Comparison of ENCODE assay signal across 8 cellular contexts in genomic region chr11:10809373-10810199, GRCh38. TPM values are rescaled to one million over a fixed set of nuclear protein-coding genes. Genes with fewer than 3 reads are reported as not detected.
A peak's percentile ranks its signal among the peaks of the same experiment; 100 is the strongest.
DNase-seq lines count a peak whose midpoint lies in the region; ATAC-seq and TF ChIP-seq lines count a peak whose summit lies in the region.

No MANE protein-coding gene starts in this region.

- intact Hi-C loops in left ventricle myocardium inferior (cut with micrococcal nuclease): loop anchor here (5.0 kb wide), 1 partner anchor 43 kb away; no protein-coding TSS in a partner anchor

- peak overlapping the region; percentile 100 for H3K27ac ChIP-seq in left ventricle myocardium inferior (replicated peaks)

- no peaks in the 10 kb centered on the region for H3K9me3 Mint-ChIP-seq in activated naive CD8-positive, alpha-beta T cell treated with anti-CD3 and anti-CD28 coated beads, Interleukin-2, amount 50 U/mL, for 24 hours

- peaks cover 3% of the 10 kb centered on the region for H3K27me3 Mint-ChIP-seq in activated naive CD8-positive, alpha-beta T cell treated with anti-CD3 and anti-CD28 coated beads, Interleukin-2, amount 50 U/mL, for 24 hours

- peaks cover 54% of the 10 kb centered on the region for H3K4me1 ChIP-seq in left ventricle myocardium inferior

- H3K9me3 ChIP-seq in left ventricle myocardium inferior (replicated peaks): no peaks in the 10 kb centered on the region

- no peaks in the 10 kb centered on the region for H3K27me3 ChIP-seq in left ventricle myocardium inferior (ENCODE audit: low read depth)

- H3K36me3 Mint-ChIP-seq in activated naive CD8-positive, alpha-beta T cell treated with anti-CD3 and anti-CD28 coated beads, Interleukin-2, amount 50 U/mL, for 24 hours (ENCODE audit: low read depth): peaks cover 34% of the 10 kb centered on the region

- H3K4me3 Mint-ChIP-seq in activated naive CD8-positive, alpha-beta T cell treated with anti-CD3 and anti-CD28 coated beads, Interleukin-2, amount 50 U/mL, for 24 hours: peak overlapping the region; percentile 96

- H3K36me3 ChIP-seq in left ventricle myocardium inferior: peaks cover 31% of the 10 kb centered on the region

- TF ChIP-seq CTCF in GM12864 (IDR thresholded peaks at IDR 0.05; ENCODE audit: low read depth, low read length, missing control alignments) (no peak), left ventricle myocardium inferior (IDR thresholded peaks at IDR 0.05; ENCODE audit: borderline replicate concordance) (no peak)

- H3K27ac Mint-ChIP-seq in activated naive CD8-positive, alpha-beta T cell treated with anti-CD3 and anti-CD28 coated beads, Interleukin-2, amount 50 U/mL, for 24 hours: peak overlapping the region; percentile 97

- H3K4me3 ChIP-seq in GM12864 (ENCODE audit: low read depth, low read length): peak overlapping the region; percentile 99
- peak overlapping the region; percentile 98 for H3K4me3 ChIP-seq in left ventricle myocardium inferior

- ATAC-seq in HG02763 (IDR thresholded peaks at IDR 0.05; ENCODE audit: unreplicated experiment): peak; percentile 10
- peak; percentile 4 for ATAC-seq in activated naive CD8-positive, alpha-beta T cell treated with anti-CD3 and anti-CD28 coated beads, Interleukin-2, amount 50 U/mL, for 24 hours

- peaks cover 48% of the 10 kb centered on the region for H3K4me1 Mint-ChIP-seq in activated naive CD8-positive, alpha-beta T cell treated with anti-CD3 and anti-CD28 coated beads, Interleukin-2, amount 50 U/mL, for 24 hours

- peak; percentile 38 for DNase-seq in 8988T
- DNase-seq in GM12864 (ENCODE audit: low read depth): no peak
- DNase-seq in NCI-H2227 (lab: John Stamatoyannopoulos, UW; ENCODE audit: unreplicated experiment): peak; percentile 82
- peak; percentile 55 for DNase-seq in activated naive CD8-positive, alpha-beta T cell treated with anti-CD3 and anti-CD28 coated beads, Interleukin-2, amount 50 U/mL, for 24 hours
- no peak for DNase-seq in left ventricle myocardium inferior
- peak; percentile 37 for DNase-seq in pulmonary artery endothelial cell (ENCODE audit: low read depth, low spot score)
- no peak for DNase-seq in RPMI8226

RNA-seq across cellular contexts. Expression of gene EIF4G2, which starts 0.9 kb away (rescaled TPM):
- total RNA-seq in left ventricle myocardium inferior (760 TPM), pulmonary artery endothelial cell (884 and 1,127 TPM in 2 replicates)

RNA-seq across cellular contexts. Expression of gene ZBED5, which starts 48.3 kb away (rescaled TPM):
- total RNA-seq in left ventricle myocardium inferior (41.6 TPM), pulmonary artery endothelial cell (15.2 and 16.1 TPM in 2 replicates)

RNA-seq across cellular contexts. Expression of gene CTR9, which starts 58.5 kb away (rescaled TPM):
- total RNA-seq in left ventricle myocardium inferior: 22.9 TPM
- 30.2 and 46.3 TPM in 2 replicates for total RNA-seq in pulmonary artery endothelial cell

Comparison
In these comparisons a context has a peak if more than half of its experiments do, and no peak if none do; other contexts are left out.
1. DNase-seq: peak in 8988T (single experiment), NCI-H2227 (single experiment), activated naive CD8-positive, alpha-beta T cell treated with anti-CD3 and anti-CD28 coated beads, Interleukin-2, amount 50 U/mL, for 24 hours (single experiment) and pulmonary artery endothelial cell (single experiment); none in GM12864 (single experiment), left ventricle myocardium inferior (single experiment) and RPMI8226 (single experiment).